Comparison of ENCODE assay signal across 1 cellular context in genomic region chr2:87747791-87748190, GRCh38. TPM values are rescaled to one million over a fixed set of nuclear protein-coding genes. Genes with fewer than 3 reads are reported as not detected.
"Had no signal": no experiment of that assay in that cellular context is flagged by ENCODE, and none has a peak within 500 bp of the region (broad histone marks: within the 10 kb centered on the region; RNA-seq: fewer than 3 reads in every experiment).

Gene PLGLB2 (plus strand): TSS chr2:87748087. CDS start chr2:87748154, 67 bp downstream.

RNA-seq across cellular contexts. Expression of gene PLGLB2, which starts in this region (rescaled TPM):
- total RNA-seq: prostate gland had no signal
